21 cellular contexts compared by ENCODE assay signal in the genomic region with DNA sequence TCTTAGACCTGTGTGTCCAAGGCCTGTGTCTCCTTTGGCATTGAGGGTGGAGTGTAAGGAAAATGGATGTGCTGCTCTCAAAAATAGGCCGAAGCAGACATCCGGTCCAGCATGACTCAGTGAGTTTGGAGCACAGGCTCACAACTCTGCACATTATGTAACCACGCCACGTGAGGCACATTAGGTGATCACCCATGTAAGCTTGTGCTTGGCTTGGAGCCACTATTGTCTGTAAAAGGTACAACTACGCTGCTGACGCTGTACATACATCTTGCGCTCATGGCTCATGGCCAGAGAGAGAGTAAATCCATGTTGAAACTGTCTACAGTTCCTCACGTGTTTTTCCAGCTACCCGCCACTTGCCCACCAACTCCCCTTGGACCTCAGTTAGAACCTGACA.
"Had no signal": no experiment of that assay in that cellular context is flagged by ENCODE, and none has a peak within 500 bp of the region (broad histone marks: within the 10 kb centered on the region; RNA-seq: fewer than 3 reads in every experiment).

No MANE protein-coding gene starts in this region.

- DNase-seq: effector CD4-positive, alpha-beta T cell; endodermal cell; kidney glomerular epithelial cell; nucleus accumbens; stimulated activated CD4-positive, alpha-beta T cell treated with anti-CD3 and anti-CD28 coated beads, Interleukin-2, amount 100 ng/mL, for 48 hours; stimulated activated naive CD4-positive, alpha-beta T cell treated with Interleukin-2 at 50 U/mL for 16 hours; uterus had no signal

- H3K4me1 Mint-ChIP-seq: central memory CD8-positive, alpha-beta T cell; neural progenitor cell had no signal

- H3K27me3 ChIP-seq: gastroesophageal sphincter, neural progenitor cell, ovary, uterus had no signal

- H3K36me3 Mint-ChIP-seq: natural killer cell treated with Interleukin-12 subunit alpha and Interleukin-12 subunit beta and Interleukin-15 and Interleukin-18, amount 100 ng/mL, for 72 hours had no signal

- FAIRE-seq: colon, endothelial cell of umbilical vein, islet of Langerhans had no signal

- H3K27ac Mint-ChIP-seq: dendritic cell treated with granulocyte-macrophage colony-stimulating factor and Interleukin-4, amounts not matched to agents 40 ng/mL and 50 ng/mL, for 4 days; endodermal cell; mesothelial cell of epicardium; natural killer cell treated with Interleukin-12 subunit alpha and Interleukin-12 subunit beta and Interleukin-15 and Interleukin-18, amount 100 ng/mL, for 72 hours; neural progenitor cell; type B pancreatic cell had no signal

- H3K36me3 ChIP-seq: gastroesophageal sphincter, neural progenitor cell, ovary, uterus had no signal

- H3K27ac ChIP-seq: gastroesophageal sphincter, neural progenitor cell, ovary, uterus had no signal

- H3K4me3 Mint-ChIP-seq: central memory CD8-positive, alpha-beta T cell; dendritic cell treated with granulocyte-macrophage colony-stimulating factor and Interleukin-4, amounts not matched to agents 40 ng/mL and 50 ng/mL, for 4 days; endodermal cell; mesothelial cell of epicardium; natural killer cell treated with Interleukin-12 subunit alpha and Interleukin-12 subunit beta and Interleukin-15 and Interleukin-18, amount 100 ng/mL, for 72 hours; neural progenitor cell; type B pancreatic cell had no signal

- H3K9me3 ChIP-seq: gastroesophageal sphincter, ovary, uterus had no signal

- H3K27me3 Mint-ChIP-seq: central memory CD8-positive, alpha-beta T cell; dendritic cell treated with granulocyte-macrophage colony-stimulating factor and Interleukin-4, amounts not matched to agents 40 ng/mL and 50 ng/mL, for 4 days; type B pancreatic cell had no signal

- ATAC-seq: gastroesophageal sphincter, left lobe of liver, right cardiac atrium had no signal

- H3K4me3 ChIP-seq: gastroesophageal sphincter, neural progenitor cell, ovary, smooth muscle cell, uterus had no signal

- H3K9me3 Mint-ChIP-seq: central memory CD8-positive, alpha-beta T cell; natural killer cell treated with Interleukin-12 subunit alpha and Interleukin-12 subunit beta and Interleukin-15 and Interleukin-18, amount 100 ng/mL, for 72 hours had no signal
